In genomic region chr2:99860720-99861375, GRCh38 we compare ENCODE assay signal across 2 cellular contexts.
TF ChIP-seq lines count a peak whose summit lies in the region.

No MANE protein-coding gene starts in this region.

TF ChIP-seq in IMR-90, 13 proteins besides CTCF, POLR2A, EP300 and RAD21:
- no peak for TF ChIP-seq NFE2L2 (IDR thresholded peaks at IDR 0.05; ENCODE audit: low read depth, low read length)
- no peak for TF ChIP-seq FOS (IDR thresholded peaks at IDR 0.05; ENCODE audit: low read depth, low read length)
- TF ChIP-seq MAFK (IDR thresholded peaks at IDR 0.05; ENCODE audit: low read depth, low read length) = peak; percentile 55
- no peak for TF ChIP-seq SMC3 (IDR thresholded peaks at IDR 0.05; ENCODE audit: low read depth, low read length)
- TF ChIP-seq RFX5 (IDR thresholded peaks at IDR 0.05; ENCODE audit: low read depth, low read length) = no peak
- no peak for TF ChIP-seq MXI1 (IDR thresholded peaks at IDR 0.05; ENCODE audit: borderline replicate concordance, low read depth, low read length)

TF ChIP-seq in endothelial cell of umbilical vein, 7 proteins besides CTCF, POLR2A, EP300 and RAD21:
- TF ChIP-seq JUN (IDR thresholded peaks at IDR 0.05; ENCODE audit: borderline replicate concordance, insufficient read depth, insufficient read length, low read depth) (no peak), EZH2 (IDR thresholded peaks at IDR 0.05; ENCODE audit: borderline replicate concordance, low read depth, low read length, severe bottlenecking) (no peak), MYC (IDR thresholded peaks at IDR 0.05; ENCODE audit: low read depth, low read length) (no peak), GATA2 (IDR thresholded peaks at IDR 0.05; ENCODE audit: insufficient read depth, insufficient read length, low read depth, low read length) (no peak), FOS (IDR thresholded peaks at IDR 0.05; ENCODE audit: borderline replicate concordance, insufficient read depth, low read length) (no peak), POLR2AphosphoS5 (IDR thresholded peaks at IDR 0.05; ENCODE audit: insufficient read depth, low read depth, low read length) (no peak)
- TF ChIP-seq, protein P1, sequence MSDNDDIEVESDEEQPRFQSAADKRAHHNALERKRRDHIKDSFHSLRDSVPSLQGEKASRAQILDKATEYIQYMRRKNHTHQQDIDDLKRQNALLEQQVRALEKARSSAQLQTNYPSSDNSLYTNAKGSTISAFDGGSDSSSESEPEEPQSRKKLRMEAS (IDR thresholded peaks at IDR 0.05; ENCODE audit: insufficient read depth, insufficient read length) = no peak
